8 cellular contexts compared by ENCODE assay signal in the genomic region with DNA sequence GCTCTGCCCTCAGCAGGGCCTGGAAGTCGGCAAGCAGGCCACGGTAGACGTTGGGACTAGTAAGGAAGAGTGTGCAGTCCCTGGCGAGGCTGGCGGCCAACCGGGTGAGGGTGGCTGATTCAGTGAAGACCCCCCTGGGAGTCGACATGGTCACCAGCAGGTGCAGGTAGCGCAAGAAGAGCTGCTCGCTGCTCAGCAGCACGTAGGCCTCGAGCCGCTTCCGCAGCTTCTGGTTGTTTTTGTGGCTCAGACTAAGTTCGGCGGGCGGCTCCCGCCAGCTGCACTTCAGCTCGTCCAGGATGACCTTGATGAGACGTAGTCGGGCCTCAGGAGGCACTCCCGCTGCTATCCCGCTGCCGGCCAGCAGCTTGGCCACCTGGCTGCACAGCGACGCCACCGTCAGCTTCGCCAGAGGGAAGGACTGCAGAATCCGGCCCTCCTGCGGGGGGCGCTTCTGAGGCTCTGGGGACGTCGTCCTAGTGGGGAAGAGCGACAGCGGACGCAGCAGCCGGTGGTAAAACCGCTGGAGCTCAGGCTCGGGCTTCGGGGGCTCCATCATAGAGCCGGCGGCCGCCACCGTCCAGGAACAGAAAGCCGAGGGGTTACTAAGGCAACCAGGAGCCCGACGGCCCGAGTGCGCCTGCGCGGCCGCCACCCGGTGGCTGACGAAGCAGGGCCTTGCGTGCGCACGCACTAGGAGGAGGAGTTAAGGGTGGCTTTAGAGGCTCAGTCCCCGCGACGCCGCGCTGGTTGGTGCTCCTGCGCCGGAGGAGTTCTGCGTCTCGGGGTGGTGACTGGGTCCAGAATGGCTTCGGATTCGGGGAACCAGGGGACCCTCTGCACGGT. TPM values are rescaled to one million over a fixed set of nuclear protein-coding genes. Genes with fewer than 3 reads are reported as not detected.
A peak's percentile ranks its signal among the peaks of the same experiment; 100 is the strongest.
DNase-seq lines count a peak whose midpoint lies in the region; ATAC-seq, FAIRE-seq and TF ChIP-seq lines count a peak whose summit lies in the region.

A gene with protein sequence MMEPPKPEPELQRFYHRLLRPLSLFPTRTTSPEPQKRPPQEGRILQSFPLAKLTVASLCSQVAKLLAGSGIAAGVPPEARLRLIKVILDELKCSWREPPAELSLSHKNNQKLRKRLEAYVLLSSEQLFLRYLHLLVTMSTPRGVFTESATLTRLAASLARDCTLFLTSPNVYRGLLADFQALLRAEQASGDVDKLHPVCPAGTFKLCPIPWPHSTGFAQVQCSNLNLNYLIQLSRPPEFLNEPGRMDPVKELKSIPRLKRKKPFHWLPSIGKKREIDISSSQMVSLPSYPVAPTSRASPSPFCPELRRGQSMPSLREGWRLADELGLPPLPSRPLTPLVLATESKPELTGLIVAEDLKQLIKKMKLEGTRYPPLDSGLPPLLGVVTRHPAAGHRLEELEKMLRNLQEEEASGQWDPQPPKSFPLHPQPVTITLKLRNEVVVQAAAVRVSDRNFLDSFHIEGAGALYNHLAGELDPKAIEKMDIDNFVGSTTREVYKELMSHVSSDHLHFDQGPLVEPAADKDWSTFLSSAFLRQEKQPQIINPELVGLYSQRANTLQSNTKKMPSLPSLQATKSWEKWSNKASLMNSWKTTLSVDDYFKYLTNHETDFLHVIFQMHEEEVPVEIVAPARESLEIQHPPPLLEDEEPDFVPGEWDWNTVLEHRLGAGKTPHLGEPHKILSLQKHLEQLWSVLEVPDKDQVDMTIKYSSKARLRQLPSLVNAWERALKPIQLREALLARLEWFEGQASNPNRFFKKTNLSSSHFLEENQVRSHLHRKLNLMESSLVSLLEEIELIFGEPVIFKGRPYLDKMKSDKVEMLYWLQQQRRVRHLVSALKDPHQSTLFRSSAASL (minus strand): TSS at position 607 of the 846 bp plus-strand sequence. CDS start 48 bp downstream, at position 559.
A gene with protein sequence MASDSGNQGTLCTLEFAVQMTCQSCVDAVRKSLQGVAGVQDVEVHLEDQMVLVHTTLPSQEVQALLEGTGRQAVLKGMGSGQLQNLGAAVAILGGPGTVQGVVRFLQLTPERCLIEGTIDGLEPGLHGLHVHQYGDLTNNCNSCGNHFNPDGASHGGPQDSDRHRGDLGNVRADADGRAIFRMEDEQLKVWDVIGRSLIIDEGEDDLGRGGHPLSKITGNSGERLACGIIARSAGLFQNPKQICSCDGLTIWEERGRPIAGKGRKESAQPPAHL (plus strand): TSS at position 729 of the 846 bp plus-strand sequence. CDS start 77 bp downstream, at position 806.

- DNase-seq in H7, result peak; percentile 100
- DNase-seq in RWPE2 (ENCODE audit: low spot score), result peak; percentile 95
- DNase-seq in activated gamma-delta T cell (lab: John Stamatoyannopoulos, UW), result peak; percentile 98
- peak; percentile 96 for DNase-seq in fibroblast of villous mesenchyme (ENCODE audit: low read depth)

- no peaks in the 10 kb centered on the region for H3K9me3 ChIP-seq in Loucy (ENCODE audit: insufficient read depth, low read depth, low read length)
- no peaks in the 10 kb centered on the region for H3K9me3 ChIP-seq in RWPE2 (ENCODE audit: severe bottlenecking)
- H3K9me3 ChIP-seq in neuron (ENCODE audit: low read length), result peaks cover 13% of the 10 kb centered on the region
- no peaks in the 10 kb centered on the region for H3K9me3 ChIP-seq in subcutaneous abdominal adipose tissue (ENCODE audit: control insufficient read depth in 5 of 5, low read length in 5 of 5)

- H4K20me1 ChIP-seq in Loucy (ENCODE audit: insufficient read depth, low read length, poor library complexity, severe bottlenecking), result no peaks in the 10 kb centered on the region

- H3K4me2 ChIP-seq in Loucy (ENCODE audit: low read depth, low read length, poor library complexity, severe bottlenecking), result peak within 1 kb of the TSS; percentile 96

- H3F3A ChIP-seq in Loucy (ENCODE audit: low read depth), result no peaks in the 10 kb centered on the region

- H3K9ac ChIP-seq in Loucy (ENCODE audit: low read depth, low read length, poor library complexity, severe bottlenecking) (peak within 1 kb of the TSS; percentile 90), subcutaneous abdominal adipose tissue (ENCODE audit: low read length in 5 of 5) (peak within 1 kb of the TSS; percentile 84 to 94 (median 92))

- TF ChIP-seq CTCF in Loucy (conservative IDR thresholded peaks at IDR 0.05; ENCODE audit: low read length) (peak; percentile 83), RWPE2 (IDR thresholded peaks at IDR 0.05; ENCODE audit: poor library complexity, severe bottlenecking) (peak; percentile 55), fibroblast of villous mesenchyme (IDR thresholded peaks at IDR 0.05; ENCODE audit: insufficient read depth, low read depth, low read length) (peak; percentile 70)

- ATAC-seq in RWPE2 (ENCODE audit: low read depth), result peak; percentile 95

- H2AFZ ChIP-seq in Loucy (ENCODE audit: low read length) (peak within 1 kb of the TSS; percentile 98), neuron (ENCODE audit: low read depth, low read length) (peak within 1 kb of the TSS; percentile 32)

- H3K9me2 ChIP-seq in Loucy (replicated peaks; ENCODE audit: low read depth, low read length), result no peaks in the 10 kb centered on the region

- H3K36me3 ChIP-seq in H7 (replicated peaks; ENCODE audit: control insufficient read depth, insufficient read depth, low read length) (peaks cover 2% of the 10 kb centered on the region; the same call in 1 of the 2 replicates), Loucy (ENCODE audit: insufficient read depth, low read length) (no peaks in the 10 kb centered on the region), RWPE2 (ENCODE audit: low read depth) (no peaks in the 10 kb centered on the region), neuron (ENCODE audit: insufficient read depth, low read length) (peaks cover 3% of the 10 kb centered on the region), subcutaneous abdominal adipose tissue (ENCODE audit: control insufficient read depth in 5 of 5, insufficient read depth in 5 of 5, low read length in 5 of 5) (no peaks in the 10 kb centered on the region)

- FAIRE-seq in G401.6 (lab: Jason Lieb, UNC), result peak; percentile 27

- H3K27ac ChIP-seq in RWPE2 (ENCODE audit: poor library complexity, severe bottlenecking) (no peak within 1 kb of the TSS), subcutaneous abdominal adipose tissue (ENCODE audit: low read depth, low read length) (peak within 1 kb of the TSS; percentile 69)

- H3K4me3 ChIP-seq in H7 (ENCODE audit: insufficient read depth, low read depth, low read length) (peak within 1 kb of the TSS; percentile 57), Loucy (ENCODE audit: low read length, poor library complexity, severe bottlenecking) (peak within 1 kb of the TSS; percentile 99), RWPE2 (ENCODE audit: severe bottlenecking) (peak within 1 kb of the TSS; percentile 49), fibroblast of villous mesenchyme (ENCODE audit: low read depth, low read length) (peak within 1 kb of the TSS; percentile 85), neuron (ENCODE audit: low read length) (peak within 1 kb of the TSS; percentile 67), subcutaneous abdominal adipose tissue (ENCODE audit: low read depth in 1 of 5, low read length in 5 of 5) (peak within 1 kb of the TSS; percentile 80 to 95 (median 89))

- H3K79me2 ChIP-seq in Loucy (ENCODE audit: insufficient read depth, low read length), result peaks cover 10% of the 10 kb centered on the region; the same call in 1 of the 2 replicates

- H3K27me3 ChIP-seq in H7 (ENCODE audit: control insufficient read depth, insufficient read depth, low read length), result no peaks in the 10 kb centered on the region
- no peaks in the 10 kb centered on the region for H3K27me3 ChIP-seq in Loucy (ENCODE audit: insufficient read depth, low read length, poor library complexity, severe bottlenecking)
- no peaks in the 10 kb centered on the region for H3K27me3 ChIP-seq in RWPE2 (ENCODE audit: insufficient read depth, poor library complexity, severe bottlenecking)
- H3K27me3 ChIP-seq in neuron (ENCODE audit: insufficient read depth, low read length), result no peaks in the 10 kb centered on the region
- H3K27me3 ChIP-seq in subcutaneous abdominal adipose tissue (ENCODE audit: control insufficient read depth in 5 of 5, insufficient read depth in 4 of 5, low read length in 5 of 5), result no peaks in the 10 kb centered on the region

- H3K4me1 ChIP-seq in Loucy (ENCODE audit: insufficient read depth, low read length, poor library complexity, severe bottlenecking) (peaks cover 14% of the 10 kb centered on the region), RWPE2 (ENCODE audit: insufficient read depth, poor library complexity, severe bottlenecking) (no peaks in the 10 kb centered on the region), neuron (ENCODE audit: insufficient read depth, low read length) (peaks cover 18% of the 10 kb centered on the region), subcutaneous abdominal adipose tissue (ENCODE audit: control insufficient read depth in 5 of 5, insufficient read depth in 5 of 5, low read length in 5 of 5) (peaks cover 4 to 34% (median 25%) of the 10 kb centered on the region in 5 donors)

RNA-seq across cellular contexts. Expression of the first gene that starts in this region (rescaled TPM):
- total RNA-seq in H7 (2014; rRNA removed; shearing (Covaris generic)), result 0.52 and 0.67 TPM in 2 replicates
- 0.43 and 0.64 TPM in 2 replicates for total RNA-seq in fibroblast of villous mesenchyme

RNA-seq across cellular contexts. Expression of the second gene that starts in this region (rescaled TPM):
- total RNA-seq in H7 (2014; rRNA removed; shearing (Covaris generic)), result 47.6 and 53.7 TPM in 2 replicates
- total RNA-seq in fibroblast of villous mesenchyme, result 34.5 and 35.4 TPM in 2 replicates

Comparison
In these comparisons a context has a peak if more than half of its experiments do, and no peak if none do; other contexts are left out.
1. H3K4me3 ChIP-seq: peak in every context shown above with its lines; median percentile 99 in Loucy; 89 in subcutaneous abdominal adipose tissue; 85 in fibroblast of villous mesenchyme; 67 in neuron; 57 in H7; 49 in RWPE2.